In the genomic region with DNA sequence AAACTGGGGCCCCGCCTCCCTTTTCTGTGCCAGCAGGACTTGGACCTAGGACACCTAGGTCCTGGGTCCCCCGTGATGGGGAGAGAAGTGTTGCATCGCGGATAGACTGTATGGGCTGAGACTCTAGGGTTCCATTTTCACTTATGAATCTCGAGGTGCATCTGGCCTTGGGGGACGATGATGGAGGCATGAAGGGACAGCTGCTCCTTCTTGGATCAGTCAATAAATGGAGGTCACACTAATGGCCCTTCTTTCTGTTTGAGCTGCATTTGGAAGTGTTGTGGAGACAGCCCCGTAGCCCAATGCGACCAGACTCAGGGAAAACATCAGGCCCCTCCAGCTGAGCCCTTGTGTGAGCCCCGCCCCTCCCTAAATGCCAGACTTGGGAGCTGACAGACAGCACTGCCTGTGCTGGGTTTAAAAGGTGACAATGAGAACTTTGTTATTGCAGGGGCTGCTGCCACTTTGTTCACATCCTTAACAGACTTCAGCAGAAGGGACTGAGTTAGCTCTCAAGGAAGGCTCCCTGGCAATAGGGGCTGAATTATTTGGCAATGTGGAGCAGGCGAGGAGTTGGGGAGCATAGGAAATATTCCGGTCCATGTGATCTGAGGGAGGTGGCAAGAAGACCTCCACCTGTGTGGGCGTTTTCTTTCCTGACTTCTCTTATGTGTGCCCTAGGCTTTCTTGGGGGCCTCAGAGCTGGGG, we compare ENCODE assay signal across 8 cellular contexts. TPM values are rescaled to one million over a fixed set of nuclear protein-coding genes. Genes with fewer than 3 reads are reported as not detected.
A peak's percentile ranks its signal among the peaks of the same experiment; 100 is the strongest.
DNase-seq lines count a peak whose midpoint lies in the region; ATAC-seq and TF ChIP-seq lines count a peak whose summit lies in the region.

No MANE protein-coding gene starts in this region.

- peaks cover 4% of the 10 kb centered on the region for H3K79me1 ChIP-seq in mesendoderm (ENCODE audit: low read length)

- H3K4me3 ChIP-seq in left ventricle myocardium inferior (peak overlapping the region; percentile 83), mesendoderm (ENCODE audit: low read length) (peak overlapping the region; percentile 57), aorta (ENCODE audit: low read length in 2 of 2) (peak overlapping the region; percentile 67 to 96)

- H2BK120ac ChIP-seq in mesendoderm (ENCODE audit: low read depth, low read length) = no peak overlapping the region

- H3K79me2 ChIP-seq in mesendoderm (ENCODE audit: control insufficient read depth, insufficient read depth, low read length) = no peaks in the 10 kb centered on the region

- intact Hi-C loops in left ventricle myocardium inferior (cut with micrococcal nuclease) = no loop called here
- intact Hi-C loops in Right ventricle myocardium superior (cut with DNase I) = no loop called here
- intact Hi-C loops in aorta (cut with DNase I) = no loop called here

- H3K4me1 ChIP-seq in left ventricle myocardium inferior (peaks cover 73% of the 10 kb centered on the region), mesendoderm (ENCODE audit: control insufficient read depth, low read depth, low read length) (peaks cover 13% of the 10 kb centered on the region), aorta (ENCODE audit: control insufficient read depth in 1 of 2, insufficient read depth in 2 of 2, low read length in 2 of 2) (peaks cover 0 to 2% of the 10 kb centered on the region in 2 donors)

- peak overlapping the region; percentile 83 for H3K56ac ChIP-seq in mesendoderm (ENCODE audit: low read length)

- peak overlapping the region; percentile 85 for H3K4me2 ChIP-seq in mesendoderm (ENCODE audit: low read length)

- no peaks in the 10 kb centered on the region for H3K9me3 Mint-ChIP-seq in brain

- peak overlapping the region; percentile 92 to 100 (median 98) for H3K27ac Mint-ChIP-seq in brain

- no peak overlapping the region for H3K23ac ChIP-seq in mesendoderm (ENCODE audit: low read length)

- peak overlapping the region; percentile 90 to 96 (median 94) for H3K4me3 Mint-ChIP-seq in brain

- H3K27me3 Mint-ChIP-seq in brain = peaks cover 12% of the 10 kb centered on the region

- H3K9me3 ChIP-seq in left ventricle myocardium inferior (replicated peaks) (no peaks in the 10 kb centered on the region), aorta (ENCODE audit: control insufficient read depth, low read length) (no peaks in the 10 kb centered on the region)

- no peak overlapping the region for H2BK5ac ChIP-seq in mesendoderm (ENCODE audit: low read length)

- H4K8ac ChIP-seq in mesendoderm (ENCODE audit: low read depth, low read length) = no peak overlapping the region

- H3K27me3 ChIP-seq in left ventricle myocardium inferior (ENCODE audit: low read depth) (no peaks in the 10 kb centered on the region), mesendoderm (ENCODE audit: insufficient read depth, low read length, poor library complexity) (no peaks in the 10 kb centered on the region), aorta (ENCODE audit: control insufficient read depth in 1 of 2, insufficient read depth in 2 of 2, low read length in 1 of 2) (no peaks in the 10 kb centered on the region)

- H3K4me1 Mint-ChIP-seq in brain = peaks cover 38% of the 10 kb centered on the region

- H3K36me3 ChIP-seq in left ventricle myocardium inferior = peaks cover 30% of the 10 kb centered on the region
- peaks cover 1% of the 10 kb centered on the region for H3K36me3 ChIP-seq in mesendoderm (ENCODE audit: control insufficient read depth, insufficient read depth, low read length)
- H3K36me3 ChIP-seq in aorta (ENCODE audit: control insufficient read depth in 1 of 2, insufficient read depth in 2 of 2, low read length in 1 of 2) = peaks cover 0 to 5% of the 10 kb centered on the region in 2 donors

- peaks cover 33% of the 10 kb centered on the region for H3K36me3 Mint-ChIP-seq in brain

- WGBS in mesendoderm (ENCODE audit: extremely low coverage, insufficient coverage, low lambda C conversion rate) = no CpG with 5 or more reads among the region's 12 CpGs
- 8 to 12% methylated on average over 12 of the region's 12 CpGs for whole genome bisulfite sequencing in aorta, 2 donors

- ATAC-seq in Right ventricle myocardium superior (ENCODE audit: poor library complexity) (no peak), aorta (ENCODE audit: low FRiP score) (no peak)

- no peak for DNase-seq in left ventricle myocardium inferior
- DNase-seq in Right ventricle myocardium superior = no peak
- DNase-seq in mesendoderm = peak; percentile 63
- DNase-seq in aorta = no peak
- DNase-seq in Ammon's horn (ENCODE audit: low spot score) = no peak
- no peak for DNase-seq in epidermal melanocyte (ENCODE audit: insufficient read length, low spot score)
- DNase-seq in NCI-H2196 (lab: John Stamatoyannopoulos, UW; ENCODE audit: unreplicated experiment) = no peak

- no peak overlapping the region for H3K4ac ChIP-seq in mesendoderm (ENCODE audit: low read depth, low read length)

- no peak overlapping the region for H2BK15ac ChIP-seq in mesendoderm (replicated peaks; ENCODE audit: low read depth)

- no peak overlapping the region for H3K18ac ChIP-seq in mesendoderm (ENCODE audit: low read length)

- TF ChIP-seq CTCF in left ventricle myocardium inferior (IDR thresholded peaks at IDR 0.05; ENCODE audit: borderline replicate concordance) = no peak
- no peak for TF ChIP-seq CTCF in brain (conservative IDR thresholded peaks at IDR 0.05)

- peak overlapping the region; percentile 56 for H2AK5ac ChIP-seq in mesendoderm (ENCODE audit: low read length)

- peak overlapping the region; percentile 78 for H3K9ac ChIP-seq in mesendoderm (ENCODE audit: low read length)

- H3K27ac ChIP-seq in left ventricle myocardium inferior (replicated peaks) (peak overlapping the region; percentile 92), mesendoderm (ENCODE audit: low read depth, low read length) (no peak overlapping the region), aorta (ENCODE audit: low read depth in 1 of 2, low read length in 2 of 2) (peak overlapping the region; percentile 94 to 97)

- H4K5ac ChIP-seq in mesendoderm (ENCODE audit: low read length) = no peak overlapping the region

RNA-seq across cellular contexts. Expression of a gene that starts 0.8 kb away (rescaled TPM):
- 22.3 TPM for total RNA-seq in left ventricle myocardium inferior
- 21.7 TPM for total RNA-seq in Right ventricle myocardium superior
- polyA plus RNA-seq in brain (ENCODE audit: insufficient read depth, low read depth, low replicate concordance) = 100 TPM
- polyA plus RNA-seq in mesendoderm (2013, experiment 1 of 2) = 29.5 TPM
- polyA plus RNA-seq in mesendoderm (2013, experiment 2 of 2) = 29.5 TPM
- total RNA-seq in aorta = 10 to 100 TPM; 47.2 to 47.4 TPM
- 100 to 1,000 TPM in 1 of 2 donors, 10 to 100 TPM in 1; 14.0 to 123 TPM for polyA plus RNA-seq in aorta

RNA-seq across cellular contexts. Expression of a gene that starts 5.8 kb away (rescaled TPM):
- 9.7 TPM for total RNA-seq in left ventricle myocardium inferior
- total RNA-seq in Right ventricle myocardium superior = 14.3 TPM
- polyA plus RNA-seq in brain (ENCODE audit: insufficient read depth, low read depth, low replicate concordance) = 47.2 TPM
- polyA plus RNA-seq in mesendoderm (2013, experiment 1 of 2) = 0.67 TPM
- polyA plus RNA-seq in mesendoderm (2013, experiment 2 of 2) = 0.63 TPM
- total RNA-seq in aorta = 10 to 100 TPM; 72.0 to 73.0 TPM
- 100 to 1,000 TPM in 1 of 2 donors, 10 to 100 TPM in 1; 65.6 to 253 TPM for polyA plus RNA-seq in aorta

RNA-seq across cellular contexts. Expression of a gene that starts 14.5 kb away (rescaled TPM):
- total RNA-seq in left ventricle myocardium inferior (12.3 TPM), Right ventricle myocardium superior (12.4 TPM), aorta (10 to 100 TPM; 25.1 to 28.4 TPM)
- polyA plus RNA-seq in brain (ENCODE audit: insufficient read depth, low read depth, low replicate concordance) (43.7 TPM), aorta (10 to 100 TPM; 14.5 to 27.0 TPM)
- polyA plus RNA-seq in mesendoderm (2013, experiment 1 of 2) = 18.6 TPM
- 18.6 TPM for polyA plus RNA-seq in mesendoderm (2013, experiment 2 of 2)

RNA-seq across cellular contexts. Expression of a gene that starts 27.5 kb away (rescaled TPM):
- total RNA-seq in left ventricle myocardium inferior (4.7 TPM), Right ventricle myocardium superior (5.6 TPM), aorta (1 to 10 TPM; 5.9 to 6.5 TPM)
- polyA plus RNA-seq in brain (ENCODE audit: insufficient read depth, low read depth, low replicate concordance) (42.2 TPM), aorta (1 to 10 TPM; 1.0 to 2.9 TPM)
- polyA plus RNA-seq in mesendoderm (2013, experiment 1 of 2) = 0.37 TPM
- 0.49 TPM for polyA plus RNA-seq in mesendoderm (2013, experiment 2 of 2)

RNA-seq across cellular contexts. Expression of a gene that starts 55.6 kb away (rescaled TPM):
- total RNA-seq in left ventricle myocardium inferior (0.08 TPM), Right ventricle myocardium superior (0.08 TPM), aorta (1 to 10 TPM; 1.3 to 3.5 TPM)
- polyA plus RNA-seq in brain (ENCODE audit: insufficient read depth, low read depth, low replicate concordance) (127 TPM), aorta (under 1 TPM; 0.75 to 0.92 TPM)
- polyA plus RNA-seq in mesendoderm (2013, experiment 1 of 2) = 2.4 TPM
- polyA plus RNA-seq in mesendoderm (2013, experiment 2 of 2) = 2.6 TPM
